In the genomic region with DNA sequence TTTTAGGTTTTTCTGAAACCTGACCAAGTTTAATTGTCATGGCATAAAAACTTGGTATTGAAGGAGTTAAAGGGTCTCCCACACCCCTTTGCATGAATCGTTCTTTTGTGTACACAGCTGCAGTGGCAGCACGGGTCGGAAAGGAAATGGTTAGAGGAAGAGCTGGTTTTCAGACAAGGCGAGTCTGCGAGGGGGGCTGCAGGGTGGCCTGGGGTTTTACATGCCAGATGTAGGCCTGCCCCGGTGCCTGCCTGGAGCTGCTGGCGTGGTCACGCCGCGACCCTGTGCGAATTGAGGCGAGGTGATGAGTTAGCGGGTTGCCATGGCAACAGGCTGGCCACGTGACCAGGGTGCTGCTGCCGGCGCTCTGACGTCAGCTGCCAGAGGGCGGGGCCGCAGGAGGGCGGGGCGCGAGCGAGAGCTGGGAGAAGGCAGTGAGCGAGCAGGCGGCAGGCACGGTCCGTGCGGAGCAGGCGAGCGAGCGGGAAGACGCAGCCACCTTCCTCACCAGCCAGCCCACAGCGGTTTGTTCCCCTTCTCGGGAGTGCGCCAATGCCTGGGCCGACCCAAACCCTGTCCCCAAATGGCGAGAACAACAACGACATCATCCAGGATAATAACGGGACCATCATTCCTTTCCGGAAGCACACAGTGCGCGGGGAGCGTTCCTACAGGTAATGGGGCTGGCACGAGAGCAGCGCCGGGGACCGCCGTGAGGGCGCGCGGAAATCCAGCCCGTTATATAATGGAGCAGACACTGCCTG, we compare ENCODE assay signal across 1 cellular context.
A peak's percentile ranks its signal among the peaks of the same experiment; 100 is the strongest.
TF ChIP-seq lines count a peak whose summit lies in the region.

Gene MAPRE2, plus strand, starts transcription at position 426 of the 764 bp plus-strand sequence. Its CDS starts 127 bp downstream, at position 553.

TF ChIP-seq in GM12878, 131 proteins besides CTCF, POLR2A, EP300 and RAD21 (continued from another document):
- peak; percentile 90 for TF ChIP-seq USF2 (IDR thresholded peaks at IDR 0.05; ENCODE audit: borderline replicate concordance, low read depth, low read length)
- TF ChIP-seq ATF7 (IDR thresholded peaks at IDR 0.05; ENCODE audit: low read depth), result peak; percentile 47; the same call in 1 of the 2 replicates
- no peak for TF ChIP-seq FOXM1 (IDR thresholded peaks at IDR 0.05; ENCODE audit: low read depth, low read length)
- peak; percentile 85 for TF ChIP-seq ZNF687 (IDR thresholded peaks at IDR 0.05)
- TF ChIP-seq HSF1 (IDR thresholded peaks at IDR 0.05; ENCODE audit: low read depth, low read length), result no peak
- TF ChIP-seq RELA (IDR thresholded peaks at IDR 0.05; ENCODE audit: borderline replicate concordance, partially characterized antibody), result peak; percentile 77
- TF ChIP-seq, protein P1, sequence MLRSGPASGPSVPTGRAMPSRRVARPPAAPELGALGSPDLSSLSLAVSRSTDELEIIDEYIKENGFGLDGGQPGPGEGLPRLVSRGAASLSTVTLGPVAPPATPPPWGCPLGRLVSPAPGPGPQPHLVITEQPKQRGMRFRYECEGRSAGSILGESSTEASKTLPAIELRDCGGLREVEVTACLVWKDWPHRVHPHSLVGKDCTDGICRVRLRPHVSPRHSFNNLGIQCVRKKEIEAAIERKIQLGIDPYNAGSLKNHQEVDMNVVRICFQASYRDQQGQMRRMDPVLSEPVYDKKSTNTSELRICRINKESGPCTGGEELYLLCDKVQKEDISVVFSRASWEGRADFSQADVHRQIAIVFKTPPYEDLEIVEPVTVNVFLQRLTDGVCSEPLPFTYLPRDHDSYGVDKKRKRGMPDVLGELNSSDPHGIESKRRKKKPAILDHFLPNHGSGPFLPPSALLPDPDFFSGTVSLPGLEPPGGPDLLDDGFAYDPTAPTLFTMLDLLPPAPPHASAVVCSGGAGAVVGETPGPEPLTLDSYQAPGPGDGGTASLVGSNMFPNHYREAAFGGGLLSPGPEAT (IDR thresholded peaks at IDR 0.05; ENCODE audit: low read depth), result peak; percentile 8; the same call in 1 of the 2 replicates
- TF ChIP-seq SMAD1 (IDR thresholded peaks at IDR 0.05; ENCODE audit: low read depth, partially characterized antibody), result no peak
- no peak for TF ChIP-seq ZBED1 (IDR thresholded peaks at IDR 0.05; ENCODE audit: borderline replicate concordance)
- peak; percentile 93 for TF ChIP-seq HDGF (IDR thresholded peaks at IDR 0.05)
- TF ChIP-seq IKZF1 (conservative IDR thresholded peaks at IDR 0.05), result peak; percentile 86
- 0 out of 2 replicates have a peak, but pooled peaks have one; percentile 1 for TF ChIP-seq PAX8 (IDR thresholded peaks at IDR 0.05)
- no peak for TF ChIP-seq SMC3 (IDR thresholded peaks at IDR 0.05; ENCODE audit: borderline replicate concordance, low read length)
- no peak for TF ChIP-seq ZNF274 (IDR thresholded peaks at IDR 0.05; ENCODE audit: insufficient read depth, insufficient read length)
- no peak for TF ChIP-seq CHD1 (IDR thresholded peaks at IDR 0.05; ENCODE audit: low read depth, low read length)
- TF ChIP-seq NFYA (IDR thresholded peaks at IDR 0.05; ENCODE audit: borderline replicate concordance, low read depth, low read length), result no peak
- TF ChIP-seq, protein P2, sequence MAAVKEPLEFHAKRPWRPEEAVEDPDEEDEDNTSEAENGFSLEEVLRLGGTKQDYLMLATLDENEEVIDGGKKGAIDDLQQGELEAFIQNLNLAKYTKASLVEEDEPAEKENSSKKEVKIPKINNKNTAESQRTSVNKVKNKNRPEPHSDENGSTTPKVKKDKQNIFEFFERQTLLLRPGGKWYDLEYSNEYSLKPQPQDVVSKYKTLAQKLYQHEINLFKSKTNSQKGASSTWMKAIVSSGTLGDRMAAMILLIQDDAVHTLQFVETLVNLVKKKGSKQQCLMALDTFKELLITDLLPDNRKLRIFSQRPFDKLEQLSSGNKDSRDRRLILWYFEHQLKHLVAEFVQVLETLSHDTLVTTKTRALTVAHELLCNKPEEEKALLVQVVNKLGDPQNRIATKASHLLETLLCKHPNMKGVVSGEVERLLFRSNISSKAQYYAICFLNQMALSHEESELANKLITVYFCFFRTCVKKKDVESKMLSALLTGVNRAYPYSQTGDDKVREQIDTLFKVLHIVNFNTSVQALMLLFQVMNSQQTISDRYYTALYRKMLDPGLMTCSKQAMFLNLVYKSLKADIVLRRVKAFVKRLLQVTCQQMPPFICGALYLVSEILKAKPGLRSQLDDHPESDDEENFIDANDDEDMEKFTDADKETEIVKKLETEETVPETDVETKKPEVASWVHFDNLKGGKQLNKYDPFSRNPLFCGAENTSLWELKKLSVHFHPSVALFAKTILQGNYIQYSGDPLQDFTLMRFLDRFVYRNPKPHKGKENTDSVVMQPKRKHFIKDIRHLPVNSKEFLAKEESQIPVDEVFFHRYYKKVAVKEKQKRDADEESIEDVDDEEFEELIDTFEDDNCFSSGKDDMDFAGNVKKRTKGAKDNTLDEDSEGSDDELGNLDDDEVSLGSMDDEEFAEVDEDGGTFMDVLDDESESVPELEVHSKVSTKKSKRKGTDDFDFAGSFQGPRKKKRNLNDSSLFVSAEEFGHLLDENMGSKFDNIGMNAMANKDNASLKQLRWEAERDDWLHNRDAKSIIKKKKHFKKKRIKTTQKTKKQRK (IDR thresholded peaks at IDR 0.05; ENCODE audit: low read depth, low read length), result no peak
